In genomic region chr2:46013726-46014125, GRCh38 we compare ENCODE assay signal across 17 cellular contexts.
A peak's percentile ranks its signal among the peaks of the same experiment; 100 is the strongest.
DNase-seq lines count a peak whose midpoint lies in the region; ATAC-seq, FAIRE-seq and TF ChIP-seq lines count a peak whose summit lies in the region.
"Had no signal": no experiment of that assay in that cellular context is flagged by ENCODE, and none has a peak within 500 bp of the region (broad histone marks: within the 10 kb centered on the region; RNA-seq: fewer than 3 reads in every experiment).

No MANE protein-coding gene starts in this region.

- no peak overlapping the region for H3K4ac ChIP-seq in H1 (replicated peaks; ENCODE audit: insufficient read length, low read depth, low read length)

- H3K4me1 ChIP-seq in GM23338 (ENCODE audit: insufficient read depth), result peaks cover 13% of the 10 kb centered on the region
- peaks cover 6 to 14% (median 9%) of the 10 kb centered on the region in 4 experiments; a peak in 6 of 7 replicates for H3K4me1 ChIP-seq in H1 (replicated peaks in 1 of 4; ENCODE audit: control insufficient read depth in 3 of 4, insufficient read depth in 4 of 4, low read length in 3 of 4)
- no peaks in the 10 kb centered on the region for H3K4me1 ChIP-seq in prostate gland (replicated peaks)
- H3K4me1 ChIP-seq: HAP-1 had no signal

- H2BK15ac ChIP-seq in H1 (ENCODE audit: low read length), result no peak overlapping the region

- no peaks in the 10 kb centered on the region for H3K79me1 ChIP-seq in H1 (ENCODE audit: low read depth, low read length)

- no peak overlapping the region for H3K23ac ChIP-seq in H1 (ENCODE audit: insufficient read length)

- H3K27ac Mint-ChIP-seq in GM23338 (0 out of 2 replicates have a peak overlapping the region, but pooled peaks have one; percentile 33), progenitor cell of endocrine pancreas (peak overlapping the region; percentile 29)
- H3K27ac Mint-ChIP-seq: CD14-positive monocyte; CD8-positive, alpha-beta T cell had no signal

- H4K91ac ChIP-seq in H1 (replicated peaks; ENCODE audit: insufficient read length, low read length), result peak overlapping the region; percentile 48

- no peaks in the 10 kb centered on the region for H3K23me2 ChIP-seq in H1 (ENCODE audit: low read depth, low read length)

- H3K4me2 ChIP-seq in GM23338 (no peak overlapping the region), H1 (ENCODE audit: insufficient read depth in 1 of 2, low read depth in 2 of 2, low read length in 2 of 2) (no peak overlapping the region)
- H3K4me2 ChIP-seq: A549 had no signal

- H3K56ac ChIP-seq in H1 (replicated peaks; ENCODE audit: insufficient read length, low read depth, low read length), result no peak overlapping the region

- no peaks in the 10 kb centered on the region; the same call in 1 of the 2 replicates for H3F3A ChIP-seq in GM23338 (replicated peaks; ENCODE audit: low read depth)

- DNase-seq in GM23338 (ENCODE audit: low spot score) (no peak), H54 (ENCODE audit: insufficient read length, low spot score) (no peak), H1 (ENCODE audit: low read depth in 1 of 2, low spot score in 2 of 2) (no peak), progenitor cell of endocrine pancreas (ENCODE audit: low spot score, unreplicated experiment) (no peak), prostate gland (ENCODE audit: low spot score) (no peak), GM19239 (ENCODE audit: insufficient read length, low spot score) (no peak), nucleus accumbens (lab: John Stamatoyannopoulos, UW) (no peak)
- DNase-seq: CD8-positive, alpha-beta T cell; COR-L47; DND-41; GDM1; HFFc6 had no signal

- H2AFZ ChIP-seq in GM23338 (no peak overlapping the region), H1 (ENCODE audit: low read length) (no peak overlapping the region)

- POLR2A ChIA-PET in H1 (lab: Charles Lee; ENCODE audit: partially characterized antibody), result no interaction called here

- WGBS in H1 (ENCODE audit: extremely low coverage in 1 of 2, insufficient coverage in 1 of 2, insufficient read length in 1 of 2, insufficient replicate concordance in 2 of 2, low coverage in 1 of 2, low lambda C conversion rate in 2 of 2, missing lambda C conversion rate in 1 of 2), 2 experiments, result 86% methylated on average over 5 of the region's 5 CpGs; no CpG with 5 or more reads in 1 of the 2 experiments
- WGBS in prostate gland, result 88% methylated on average over 5 of the region's 5 CpGs

- no peak for TF ChIP-seq POLR2A in H54 (IDR thresholded peaks at IDR 0.05; ENCODE audit: low read depth, low read length)
- no peak for TF ChIP-seq POLR2A in H1 (IDR thresholded peaks at IDR 0.05; ENCODE audit: control extremely low read depth in 1 of 2, low read depth in 2 of 2, low read length in 2 of 2)
- TF ChIP-seq POLR2A in prostate gland (IDR thresholded peaks at IDR 0.05), result no peak

- intact Hi-C loops in prostate gland (cut with DNase I), result loop anchor here (5.0 kb wide), 2 partner anchors 49 to 284 kb away; partner anchors contain the start of gene EPAS1

- FAIRE-seq in H54 (lab: Jason Lieb, UNC), result peak; percentile 15
- no peak for FAIRE-seq in H1 (lab: Jason Lieb, UNC)
- FAIRE-seq in GM19239 (lab: Jason Lieb, UNC), result no peak
- FAIRE-seq: A549, D721Med, GM12892 had no signal

- no peak for TF ChIP-seq EP300 in H1 (IDR thresholded peaks at IDR 0.05; ENCODE audit: borderline replicate concordance in 1 of 2, low read depth in 2 of 2, low read length in 2 of 2)

- no peak overlapping the region for H4K5ac ChIP-seq in H1 (ENCODE audit: insufficient read length, low read depth, low read length)

- no peak for TF ChIP-seq CTCF in GM23338 (conservative IDR thresholded peaks at IDR 0.05; ENCODE audit: low read depth in 2 of 2)
- no peak for TF ChIP-seq CTCF in H1 (IDR thresholded peaks at IDR 0.05; ENCODE audit: control extremely low read depth in 1 of 3, insufficient read depth in 1 of 3, low read depth in 1 of 3, low read length in 3 of 3)
- no peak for TF ChIP-seq CTCF in progenitor cell of endocrine pancreas (IDR thresholded peaks at IDR 0.05; ENCODE audit: unreplicated experiment)
- no peak for TF ChIP-seq CTCF in prostate gland (IDR thresholded peaks at IDR 0.05)

- no peak for TF ChIP-seq RAD21 in H1 (IDR thresholded peaks at IDR 0.05 in 1 of 2, conservative IDR thresholded peaks at IDR 0.05 in 1 of 2; ENCODE audit: low read depth in 2 of 2, low read length in 2 of 2)

- no peak overlapping the region for H3K14ac ChIP-seq in H1 (ENCODE audit: insufficient read length)

- no peak overlapping the region for H3K27ac ChIP-seq in GM23338 (ENCODE audit: low read depth)
- H3K27ac ChIP-seq in H1 (ENCODE audit: low read depth, low read length), result no peak overlapping the region
- no peak overlapping the region for H3K27ac ChIP-seq in prostate gland

- H2BK12ac ChIP-seq in H1 (ENCODE audit: low read depth, low read length), result peak overlapping the region; percentile 2; the same call in 1 of the 2 replicates

- no peak for ATAC-seq in GM23338
- ATAC-seq: A549; CD8-positive, alpha-beta T cell had no signal

- H3K9me2 ChIP-seq in GM23338 (ENCODE audit: insufficient read depth), result 0 out of 2 replicates have a peak, but pooled peaks cover 5% of the 10 kb centered on the region

- H3K27me3 ChIP-seq in GM23338 (ENCODE audit: insufficient read depth) (no peaks in the 10 kb centered on the region), H1 (replicated peaks in 1 of 4; ENCODE audit: control insufficient read depth in 3 of 4, extremely low read depth in 1 of 4, insufficient read depth in 3 of 4, low read length in 3 of 4) (no peaks in the 10 kb centered on the region), prostate gland (replicated peaks; ENCODE audit: insufficient read depth) (no peaks in the 10 kb centered on the region)

- no peaks in the 10 kb centered on the region for H3K9me3 Mint-ChIP-seq in GM23338
- no peaks in the 10 kb centered on the region for H3K9me3 Mint-ChIP-seq in progenitor cell of endocrine pancreas (ENCODE audit: low read depth)
- H3K9me3 Mint-ChIP-seq: CD14-positive monocyte; CD8-positive, alpha-beta T cell; HFFc6 had no signal

- no peaks in the 10 kb centered on the region for H3K36me3 Mint-ChIP-seq in GM23338 (ENCODE audit: low read depth)
- no peaks in the 10 kb centered on the region for H3K36me3 Mint-ChIP-seq in progenitor cell of endocrine pancreas (ENCODE audit: insufficient read depth)

- CTCF ChIA-PET in H1 (lab: Charles Lee; ENCODE audit: partially characterized antibody), result interaction anchor here (0.6 to 2.1 kb wide), 9 partner anchors 16 to 1427 kb away, joined by 3 to 11 read pairs (median 4); no protein-coding TSS in a partner anchor

- no peak overlapping the region for H2AK5ac ChIP-seq in H1 (ENCODE audit: low read depth, low read length)

- no peak overlapping the region for H2BK5ac ChIP-seq in H1 (ENCODE audit: low read depth, low read length)

- H2BK120ac ChIP-seq in H1 (replicated peaks; ENCODE audit: low read depth, low read length), result peak overlapping the region; percentile 25

- no peaks in the 10 kb centered on the region for H3K9me3 ChIP-seq in H1 (ENCODE audit: insufficient read depth in 2 of 2, low read depth in 1 of 2, low read length in 1 of 2)
- H3K9me3 ChIP-seq in prostate gland, result no peaks in the 10 kb centered on the region
- H3K9me3 ChIP-seq: A549, HAP-1 had no signal

- no peak overlapping the region for H3K18ac ChIP-seq in H1 (ENCODE audit: extremely low read depth, low read length)

- no peaks in the 10 kb centered on the region for H4K20me1 ChIP-seq in GM23338 (replicated peaks; ENCODE audit: insufficient read depth)
- H4K20me1 ChIP-seq in H1 (replicated peaks in 1 of 2; ENCODE audit: control insufficient read depth in 1 of 2, insufficient read depth in 2 of 2, low read length in 2 of 2), result no peaks in the 10 kb centered on the region

- H3K36me3 ChIP-seq in GM23338 (ENCODE audit: insufficient read depth) (no peaks in the 10 kb centered on the region), H1 (ENCODE audit: control insufficient read depth in 2 of 4, insufficient read depth in 4 of 4, low read length in 3 of 4) (no peaks in the 10 kb centered on the region), prostate gland (no peaks in the 10 kb centered on the region)
- H3K36me3 ChIP-seq: HAP-1 had no signal

- H3K79me2 ChIP-seq in GM23338 (replicated peaks; ENCODE audit: insufficient read depth) (no peaks in the 10 kb centered on the region), H1 (ENCODE audit: control insufficient read depth in 1 of 2, insufficient read depth in 2 of 2, low read length in 2 of 2) (no peaks in the 10 kb centered on the region)

- H3K4me1 Mint-ChIP-seq in GM23338 (peaks cover 28% of the 10 kb centered on the region), progenitor cell of endocrine pancreas (ENCODE audit: low read depth) (peaks cover 4% of the 10 kb centered on the region)

- H3K9ac ChIP-seq in H1 (replicated peaks in 1 of 4; ENCODE audit: extremely low read depth in 1 of 4, low read depth in 3 of 4, low read length in 3 of 4), result no peak overlapping the region

- no peak overlapping the region for H3K4me3 ChIP-seq in GM23338
- H3K4me3 ChIP-seq in H1 (ENCODE audit: extremely low read depth in 1 of 4, insufficient read depth in 2 of 4, low read depth in 3 of 4, low read length in 4 of 4), result no peak overlapping the region
- H3K4me3 ChIP-seq in prostate gland, result no peak overlapping the region
- H3K4me3 ChIP-seq: A549, HAP-1 had no signal

- H3K27me3 Mint-ChIP-seq in GM23338 (ENCODE audit: insufficient read depth, low read depth, poor library complexity) (no peaks in the 10 kb centered on the region), progenitor cell of endocrine pancreas (no peaks in the 10 kb centered on the region)

- no peak overlapping the region for H3K4me3 Mint-ChIP-seq in GM23338
- H3K4me3 Mint-ChIP-seq in progenitor cell of endocrine pancreas (ENCODE audit: low read depth), result no peak overlapping the region
- H3K4me3 Mint-ChIP-seq: CD14-positive monocyte; CD8-positive, alpha-beta T cell; HFFc6 had no signal

- H4K8ac ChIP-seq in H1 (ENCODE audit: extremely low read depth, insufficient read depth, low read length), result no peak overlapping the region

- no peak overlapping the region for H2BK20ac ChIP-seq in H1 (ENCODE audit: low read length)

TF ChIP-seq in GM23338, 12 proteins besides CTCF, POLR2A, EP300 and RAD21 (continues in another document):
- TF ChIP-seq NANOG (IDR thresholded peaks at IDR 0.05; ENCODE audit: borderline replicate concordance) (no peak), JUNB (IDR thresholded peaks at IDR 0.05; ENCODE audit: unreplicated experiment) (no peak), ZNF331 (CRISPR knock-in tag; IDR thresholded peaks at IDR 0.05; ENCODE audit: low read depth) (no peak), EZH2phosphoT487 (IDR thresholded peaks at IDR 0.05; ENCODE audit: unreplicated experiment) (no peak), ZNF114 (CRISPR knock-in tag; IDR thresholded peaks at IDR 0.05) (no peak), CREB1 (CRISPR knock-in tag; IDR thresholded peaks at IDR 0.05; ENCODE audit: low read depth) (no peak)

TF ChIP-seq in H1, 55 proteins besides CTCF, POLR2A, EP300 and RAD21 (continues in another document):
- no peak for TF ChIP-seq SIX5 (IDR thresholded peaks at IDR 0.05; ENCODE audit: low read depth, low read length)
- no peak for TF ChIP-seq E2F6 (IDR thresholded peaks at IDR 0.05)
- TF ChIP-seq YY1 (IDR thresholded peaks at IDR 0.05; ENCODE audit: low read depth, low read length), result no peak
